23 cellular contexts compared by ENCODE assay signal in genomic region chr1:178224358-178224757, GRCh38.
"Had no signal": no experiment of that assay in that cellular context is flagged by ENCODE, and none has a peak within 500 bp of the region (broad histone marks: within the 10 kb centered on the region; RNA-seq: fewer than 3 reads in every experiment).

No MANE protein-coding gene starts in this region.

- DNase-seq: colonic mucosa; effector CD4-positive, alpha-beta T cell; endodermal cell; foreskin melanocyte; head of caudate nucleus; left ventricle myocardium inferior; mesenchymal stem cell; midbrain; occipital lobe; psoas muscle; retina; right lobe of liver; stimulated activated CD4-positive, alpha-beta T cell treated with anti-CD3 and anti-CD28 coated beads, Interleukin-2, amount 100 ng/mL, for 24 hours; stimulated activated CD4-positive, alpha-beta T cell treated with anti-CD3 and anti-CD28 coated beads, Interleukin-4, amount 100 ng/mL, for 4 hours; stimulated activated naive B cell treated with anti-CD40 and anti-IgM and Interleukin-4, amounts not matched to agents 10 μg/mL and 1 μg/mL and 100 μg/mL, for 72 hours; stimulated activated naive CD8-positive, alpha-beta T cell treated with anti-CD3 and anti-CD28 coated beads, Interleukin-15, amount 100 ng/mL, for 72 hours; testis; upper lobe of right lung had no signal

- H3K4me3 ChIP-seq: colonic mucosa, hepatocyte, left ventricle myocardium inferior, lung, neural progenitor cell, psoas muscle, right lobe of liver, testis, tibial nerve, upper lobe of right lung had no signal

- H3K9ac ChIP-seq: neural progenitor cell, parathyroid adenoma had no signal

- H3K27me3 ChIP-seq: colonic mucosa, hepatocyte, neural progenitor cell, right lobe of liver, testis, tibial nerve, upper lobe of right lung had no signal

- H3K27ac ChIP-seq: colonic mucosa, hepatocyte, left ventricle myocardium inferior, neural progenitor cell, parathyroid adenoma, psoas muscle, right lobe of liver, testis, tibial nerve, upper lobe of right lung had no signal

- H3K36me3 ChIP-seq: colonic mucosa, left ventricle myocardium inferior, neural progenitor cell, right lobe of liver, tibial nerve, upper lobe of right lung had no signal

- H3K9me3 ChIP-seq: colonic mucosa, left ventricle myocardium inferior, psoas muscle, right lobe of liver, testis, tibial nerve, upper lobe of right lung had no signal

- H3K4me1 ChIP-seq: colonic mucosa, neural progenitor cell, parathyroid adenoma, psoas muscle, testis, tibial nerve, upper lobe of right lung had no signal
